ENCODE assay signal across 1 cellular context in genomic region chr2:15599994-15600393, GRCh38.
TF ChIP-seq lines count a peak whose summit lies in the region.

No MANE protein-coding gene starts in this region.

TF ChIP-seq in HepG2, 621 proteins besides CTCF, POLR2A, EP300 and RAD21:
- TF ChIP-seq IRF2 (CRISPR knock-in tag; IDR thresholded peaks at IDR 0.05) (no peak), RBFOX2 (IDR thresholded peaks at IDR 0.05; ENCODE audit: low read depth, low read length) (peak; percentile 38; the same call in 1 of the 2 replicates)
